22 cellular contexts compared by ENCODE assay signal in genomic region chr19:8338835-8339234, GRCh38. TPM values are rescaled to one million over a fixed set of nuclear protein-coding genes. Genes with fewer than 3 reads are reported as not detected.
"Had no signal": no experiment of that assay in that cellular context is flagged by ENCODE, and none has a peak within 500 bp of the region (broad histone marks: within the 10 kb centered on the region; RNA-seq: fewer than 3 reads in every experiment).

No MANE protein-coding gene starts in this region.

- H3K9me3 ChIP-seq: colonic mucosa, esophagus muscularis mucosa, gastrocnemius medialis, mucosa of descending colon, neutrophil, psoas muscle, right lobe of liver, tibial artery, upper lobe of left lung, uterus had no signal

- H3K27ac Mint-ChIP-seq: stimulated activated effector memory CD8-positive, alpha-beta T cell treated with anti-CD3 and anti-CD28 coated beads, Interleukin-12 subunit alpha, Interleukin-12 subunit beta, amount 100 ng/mL, for 72 hours; stimulated activated naive CD8-positive, alpha-beta T cell treated with anti-CD3 and anti-CD28 coated beads, Interleukin-15, Interleukin-2, amounts not matched to agents 100 ng/mL and 50 ng/mL, for 24 hours had no signal

- H3K4me3 Mint-ChIP-seq: stimulated activated effector memory CD8-positive, alpha-beta T cell treated with anti-CD3 and anti-CD28 coated beads, Interleukin-12 subunit alpha, Interleukin-12 subunit beta, amount 100 ng/mL, for 72 hours; stimulated activated naive CD8-positive, alpha-beta T cell treated with anti-CD3 and anti-CD28 coated beads, Interleukin-15, Interleukin-2, amounts not matched to agents 100 ng/mL and 50 ng/mL, for 24 hours had no signal

- H3K4me3 ChIP-seq: colonic mucosa, esophagus muscularis mucosa, gastrocnemius medialis, mucosa of descending colon, psoas muscle, right lobe of liver, tibial artery, upper lobe of left lung, uterus had no signal

- ATAC-seq: gastrocnemius medialis; left colon; mucosa of descending colon; naive thymus-derived CD8-positive, alpha-beta T cell; psoas muscle; right lobe of liver; stimulated activated effector memory CD8-positive, alpha-beta T cell treated with anti-CD3 and anti-CD28 coated beads, Interleukin-12 subunit alpha, Interleukin-12 subunit beta, amount 100 ng/mL, for 72 hours had no signal

- H3K36me3 Mint-ChIP-seq: immature natural killer cell; naive thymus-derived CD8-positive, alpha-beta T cell; stimulated activated effector memory CD8-positive, alpha-beta T cell treated with anti-CD3 and anti-CD28 coated beads, Interleukin-12 subunit alpha, Interleukin-12 subunit beta, amount 100 ng/mL, for 72 hours had no signal

- H3K27ac ChIP-seq: colonic mucosa, epithelial cell of prostate, neutrophil, psoas muscle, right lobe of liver, tibial artery, uterus had no signal

- DNase-seq: colonic mucosa; effector CD4-positive, alpha-beta T cell; gastrocnemius medialis; glutamatergic neuron; immature natural killer cell; left colon; naive thymus-derived CD8-positive, alpha-beta T cell; retina; right lobe of liver; stimulated activated CD4-positive, alpha-beta T cell treated with anti-CD3 and anti-CD28 coated beads, Interleukin-4, amount 100 ng/mL, for 1 hour; stimulated activated CD8-positive, alpha-beta memory T cell treated with anti-CD3 and anti-CD28 coated beads, Interleukin-4, amount 100 ng/mL, for 48 hours; tibial artery; upper lobe of left lung; uterus had no signal

- H3K36me3 ChIP-seq: colonic mucosa, gastrocnemius medialis, neutrophil, right lobe of liver, tibial artery, uterus had no signal

- H3K9me3 Mint-ChIP-seq: immature natural killer cell; naive thymus-derived CD8-positive, alpha-beta T cell; stimulated activated effector memory CD8-positive, alpha-beta T cell treated with anti-CD3 and anti-CD28 coated beads, Interleukin-12 subunit alpha, Interleukin-12 subunit beta, amount 100 ng/mL, for 72 hours; stimulated activated naive CD8-positive, alpha-beta T cell treated with anti-CD3 and anti-CD28 coated beads, Interleukin-15, Interleukin-2, amounts not matched to agents 100 ng/mL and 50 ng/mL, for 24 hours had no signal

RNA-seq across cellular contexts. Expression of gene KANK3, which starts 4.2 kb away (rescaled TPM):
- total RNA-seq: osteoblast had no signal

RNA-seq across cellular contexts. Expression of gene ANGPTL4, which starts 25.1 kb away (rescaled TPM):
- total RNA-seq: naive thymus-derived CD8-positive, alpha-beta T cell had no signal
